ENCODE assay signal across 38 cellular contexts in genomic region chr4:77251751-77252150, GRCh38.
"Had no signal": no experiment of that assay in that cellular context is flagged by ENCODE, and none has a peak within 500 bp of the region (broad histone marks: within the 10 kb centered on the region; RNA-seq: fewer than 3 reads in every experiment).

No MANE protein-coding gene starts in this region.

- H3K4me3 Mint-ChIP-seq: activated naive CD4-positive, alpha-beta T cell treated with anti-CD3 and anti-CD28 coated beads for 36 hours; activated naive CD4-positive, alpha-beta T cell treated with anti-CD3 and anti-CD28 coated beads, Interleukin-2, amount 10 ng/mL, durations not matched to agents 7 days and 5 days; activated naive CD4-positive, alpha-beta T cell treated with anti-CD3 and anti-CD28 coated beads, Interleukin-2, amount 50 U/mL, for 24 hours; activated naive CD8-positive, alpha-beta T cell; activated naive CD8-positive, alpha-beta T cell treated with anti-CD3 and anti-CD28 coated beads, Interleukin-2, amount 10 ng/mL, durations not matched to agents 7 days and 5 days; activated naive CD8-positive, alpha-beta T cell treated with anti-CD3 and anti-CD28 coated beads, Interleukin-2, amount 50 U/mL, for 24 hours; activated T-cell treated with anti-CD3 and anti-CD28 coated beads, Interleukin-2, amount 50 U/mL, for 24 hours; activated T-cell treated with anti-CD3 and anti-CD28 coated beads, Interleukin-2, amount 50 U/mL, for 4 hours; activated T-cell treated with anti-CD3 and anti-CD28 coated beads, Interleukin-2, amount 50 U/mL, for 72 hours; activated T-helper 1 cell treated with anti-CD3 and anti-CD28 coated beads, Interleukin-12 subunit alpha, Interleukin-12 subunit beta, Interleukin-2, Interleukin-4 antibody, amounts not matched to agents 30 ng/mL and 10 ng/mL and 1 ng/mL, durations not matched to agents 14 hours and 24 hours and 36 hours; activated T-helper 17 cell treated with anti-CD3 and anti-CD28 coated beads, Interleukin-2, amount 50 U/mL, for 72 hours; brain; central memory CD8-positive, alpha-beta T cell had no signal

- H3K36me3 ChIP-seq: adrenal gland, ascending aorta, brain microvascular endothelial cell, breast epithelium, cardiac muscle cell had no signal

- H3K27ac Mint-ChIP-seq: activated naive CD4-positive, alpha-beta T cell treated with anti-CD3 and anti-CD28 coated beads for 36 hours; activated naive CD4-positive, alpha-beta T cell treated with anti-CD3 and anti-CD28 coated beads, Interleukin-2, amount 10 ng/mL, durations not matched to agents 7 days and 5 days; activated naive CD4-positive, alpha-beta T cell treated with anti-CD3 and anti-CD28 coated beads, Interleukin-2, amount 50 U/mL, for 24 hours; activated naive CD4-positive, alpha-beta T cell treated with anti-CD3 and anti-CD28 coated beads, Interleukin-2, amount 50 U/mL, for 72 hours; activated naive CD8-positive, alpha-beta T cell; activated naive CD8-positive, alpha-beta T cell treated with anti-CD3 and anti-CD28 coated beads, Interleukin-2, amount 10 ng/mL, durations not matched to agents 7 days and 5 days; activated naive CD8-positive, alpha-beta T cell treated with anti-CD3 and anti-CD28 coated beads, Interleukin-2, amount 50 U/mL, for 24 hours; activated T-cell treated with anti-CD3 and anti-CD28 coated beads, Interleukin-2, amount 50 U/mL, for 24 hours; activated T-cell treated with anti-CD3 and anti-CD28 coated beads, Interleukin-2, amount 50 U/mL, for 72 hours; activated T-helper 1 cell treated with anti-CD3 and anti-CD28 coated beads, Interleukin-12 subunit alpha, Interleukin-12 subunit beta, Interleukin-2, Interleukin-4 antibody, amounts not matched to agents 30 ng/mL and 10 ng/mL and 1 ng/mL, durations not matched to agents 14 hours and 24 hours and 36 hours; activated T-helper 17 cell treated with anti-CD3 and anti-CD28 coated beads, Interleukin-2, amount 50 U/mL, for 72 hours; activated T-helper 2 cell treated with anti-CD3 and anti-CD28 coated beads, Interferon-gamma antibody, Interleukin-2, Interleukin-4, amounts not matched to agents 10 μg/mL and 5 μg/mL and 100 μg/mL, durations not matched to agents 14 hours and 24 hours and 36 hours; brain had no signal

- H3K9me3 ChIP-seq: adrenal gland, ascending aorta, body of pancreas, breast epithelium had no signal

- H3K4me3 ChIP-seq: adrenal gland, ascending aorta, body of pancreas, breast epithelium, cardiac muscle cell had no signal

- H3K27ac ChIP-seq: adrenal gland, ascending aorta, body of pancreas, brain microvascular endothelial cell, breast epithelium, cardiac muscle cell had no signal

- H3K4me1 ChIP-seq: adrenal gland, ascending aorta, breast epithelium had no signal

- DNase-seq: activated effector memory CD4-positive, alpha-beta T cell treated with anti-CD3 and anti-CD28 coated beads, Interleukin-2, amount 50 U/mL, for 16 hours; activated effector memory CD4-positive, alpha-beta T cell treated with Interleukin-2 at 50 U/mL for 16 hours; activated gamma-delta T cell; activated gamma-delta T cell treated with Interleukin-2 at 50 U/mL for 16 hours; activated naive CD4-positive, alpha-beta T cell; activated naive CD4-positive, alpha-beta T cell treated with anti-CD3 and anti-CD28 coated beads for 36 hours; activated naive CD4-positive, alpha-beta T cell treated with anti-CD3 and anti-CD28 coated beads, Interleukin-2, amount 10 ng/mL, durations not matched to agents 7 days and 5 days; activated naive CD4-positive, alpha-beta T cell treated with anti-CD3 and anti-CD28 coated beads, Interleukin-2, amount 50 U/mL, for 16 hours; activated naive CD4-positive, alpha-beta T cell treated with Interleukin-2 at 50 U/mL for 16 hours; activated naive CD8-positive, alpha-beta T cell treated with anti-CD3 and anti-CD28 coated beads, Interleukin-2, amount 10 ng/mL, durations not matched to agents 7 days and 5 days; activated naive CD8-positive, alpha-beta T cell treated with anti-CD3 and anti-CD28 coated beads, Interleukin-2, amount 50 U/mL, for 24 hours; activated T-cell treated with anti-CD3 and anti-CD28 coated beads, Interleukin-2, amount 50 U/mL, for 1 hour; activated T-cell treated with anti-CD3 and anti-CD28 coated beads, Interleukin-2, amount 50 U/mL, for 24 hours; activated T-cell treated with anti-CD3 and anti-CD28 coated beads, Interleukin-2, amount 50 U/mL, for 4 hours; activated T-cell treated with anti-CD3 and anti-CD28 coated beads, Interleukin-2, amount 50 U/mL, for 48 hours; activated T-cell treated with anti-CD3 and anti-CD28 coated beads, Interleukin-2, amount 50 U/mL, for 72 hours; adrenal gland; amniotic stem cell; amygdala; anterior cingulate cortex; aorta; body of pancreas; brain microvascular endothelial cell; central memory CD4-positive, alpha-beta T cell; cerebellar nuclear complex had no signal

- H3K27me3 ChIP-seq: adrenal gland, ascending aorta, body of pancreas, brain microvascular endothelial cell, breast epithelium, cardiac muscle cell had no signal

- H3K4me1 Mint-ChIP-seq: activated naive CD4-positive, alpha-beta T cell treated with anti-CD3 and anti-CD28 coated beads, Interleukin-2, amount 10 ng/mL, durations not matched to agents 7 days and 5 days; activated naive CD4-positive, alpha-beta T cell treated with anti-CD3 and anti-CD28 coated beads, Interleukin-2, amount 50 U/mL, for 24 hours; activated naive CD8-positive, alpha-beta T cell treated with anti-CD3 and anti-CD28 coated beads, Interleukin-2, amount 10 ng/mL, durations not matched to agents 7 days and 5 days; activated naive CD8-positive, alpha-beta T cell treated with anti-CD3 and anti-CD28 coated beads, Interleukin-2, amount 50 U/mL, for 24 hours; activated T-helper 17 cell treated with anti-CD3 and anti-CD28 coated beads, Interleukin-2, amount 50 U/mL, for 72 hours; brain; central memory CD8-positive, alpha-beta T cell had no signal

- FAIRE-seq: astrocyte, colon had no signal

- H3K36me3 Mint-ChIP-seq: activated naive CD4-positive, alpha-beta T cell treated with anti-CD3 and anti-CD28 coated beads, Interleukin-2, amount 10 ng/mL, durations not matched to agents 7 days and 5 days; activated naive CD4-positive, alpha-beta T cell treated with anti-CD3 and anti-CD28 coated beads, Interleukin-2, amount 50 U/mL, for 24 hours; activated naive CD4-positive, alpha-beta T cell treated with anti-CD3 and anti-CD28 coated beads, Interleukin-2, amount 50 U/mL, for 72 hours; activated naive CD8-positive, alpha-beta T cell; activated naive CD8-positive, alpha-beta T cell treated with anti-CD3 and anti-CD28 coated beads, Interleukin-2, amount 10 ng/mL, durations not matched to agents 7 days and 5 days; brain had no signal

- H3K27me3 Mint-ChIP-seq: activated naive CD8-positive, alpha-beta T cell treated with anti-CD3 and anti-CD28 coated beads, Interleukin-2, amount 10 ng/mL, durations not matched to agents 7 days and 5 days; activated naive CD8-positive, alpha-beta T cell treated with anti-CD3 and anti-CD28 coated beads, Interleukin-2, amount 50 U/mL, for 24 hours had no signal

- H3K9me3 Mint-ChIP-seq: activated naive CD4-positive, alpha-beta T cell treated with anti-CD3 and anti-CD28 coated beads for 36 hours; activated naive CD4-positive, alpha-beta T cell treated with anti-CD3 and anti-CD28 coated beads, Interleukin-2, amount 10 ng/mL, durations not matched to agents 7 days and 5 days; activated naive CD4-positive, alpha-beta T cell treated with anti-CD3 and anti-CD28 coated beads, Interleukin-2, amount 50 U/mL, for 24 hours; activated naive CD4-positive, alpha-beta T cell treated with anti-CD3 and anti-CD28 coated beads, Interleukin-2, amount 50 U/mL, for 72 hours; activated naive CD8-positive, alpha-beta T cell treated with anti-CD3 and anti-CD28 coated beads, Interleukin-2, amount 10 ng/mL, durations not matched to agents 7 days and 5 days; activated naive CD8-positive, alpha-beta T cell treated with anti-CD3 and anti-CD28 coated beads, Interleukin-2, amount 50 U/mL, for 24 hours; activated T-cell treated with anti-CD3 and anti-CD28 coated beads, Interleukin-2, amount 50 U/mL, for 24 hours; activated T-cell treated with anti-CD3 and anti-CD28 coated beads, Interleukin-2, amount 50 U/mL, for 4 hours; activated T-cell treated with anti-CD3 and anti-CD28 coated beads, Interleukin-2, amount 50 U/mL, for 72 hours; activated T-helper 1 cell treated with anti-CD3 and anti-CD28 coated beads, Interleukin-12 subunit alpha, Interleukin-12 subunit beta, Interleukin-2, Interleukin-4 antibody, amounts not matched to agents 30 ng/mL and 10 ng/mL and 1 ng/mL, durations not matched to agents 14 hours and 24 hours and 36 hours; activated T-helper 17 cell treated with anti-CD3 and anti-CD28 coated beads, Interleukin-2, amount 50 U/mL, for 72 hours; activated T-helper 2 cell treated with anti-CD3 and anti-CD28 coated beads, Interferon-gamma antibody, Interleukin-2, Interleukin-4, amounts not matched to agents 10 μg/mL and 5 μg/mL and 100 μg/mL, durations not matched to agents 14 hours and 24 hours and 36 hours; brain; central memory CD8-positive, alpha-beta T cell had no signal
